In the genomic region with DNA sequence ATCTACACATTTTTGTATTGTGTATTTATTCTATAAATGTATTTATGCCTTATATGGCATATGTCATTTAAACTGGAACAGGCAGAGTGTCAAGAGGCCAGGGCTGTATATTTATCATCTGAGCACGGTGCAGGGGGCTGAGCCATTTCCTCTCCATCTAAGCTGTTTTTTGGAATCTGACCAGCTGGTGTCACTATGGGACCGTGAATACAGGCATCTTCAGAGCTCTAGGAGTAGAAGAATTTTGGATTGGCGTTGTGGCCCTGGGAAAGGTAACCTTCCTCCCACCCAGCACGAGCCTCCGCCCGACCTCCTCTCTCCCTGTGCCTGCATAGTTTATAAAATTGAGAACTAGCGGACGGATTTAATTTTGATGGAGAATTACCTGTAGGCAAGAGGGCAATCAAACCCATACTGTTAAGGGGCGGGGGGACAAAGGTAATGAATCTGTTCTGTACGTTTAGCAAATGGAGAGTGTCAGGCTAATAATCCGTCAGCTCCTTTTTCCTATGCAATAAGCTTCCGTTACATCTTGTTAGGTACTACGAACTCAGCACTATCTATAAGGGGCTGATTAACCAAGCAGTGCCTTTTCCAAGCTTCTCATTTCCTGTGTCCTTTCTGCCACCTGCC, we compare ENCODE assay signal across 8 cellular contexts. TPM values are rescaled to one million over a fixed set of nuclear protein-coding genes. Genes with fewer than 3 reads are reported as not detected.
DNase-seq lines count a peak whose midpoint lies in the region; ATAC-seq and TF ChIP-seq lines count a peak whose summit lies in the region.

No MANE protein-coding gene starts in this region.

- peak; percentile 74 for ATAC-seq in stimulated activated effector memory CD8-positive, alpha-beta T cell treated with anti-CD3 and anti-CD28 coated beads, Interleukin-12 subunit alpha, Interleukin-12 subunit beta, amount 100 ng/mL, for 72 hours

- H3K4me1 Mint-ChIP-seq in T-helper 2 cell treated with Interferon-gamma antibody and Interleukin-4, amounts not matched to agents 5 μg/mL and 100 μg/mL, for 36 hours (ENCODE audit: low read depth) = no peaks in the 10 kb centered on the region
- H3K4me1 Mint-ChIP-seq in stimulated activated effector memory CD8-positive, alpha-beta T cell treated with anti-CD3 and anti-CD28 coated beads, Interleukin-12 subunit alpha, Interleukin-12 subunit beta, amount 100 ng/mL, for 72 hours = no peaks in the 10 kb centered on the region

- TF ChIP-seq CTCF in HFF-Myc (IDR thresholded peaks at IDR 0.05; ENCODE audit: low read depth, low read length, missing control alignments) (peak; percentile 52), liver (IDR thresholded peaks at IDR 0.05; ENCODE audit: low read depth, low read length, missing input control) (peak; percentile 54)

- peaks cover 7% of the 10 kb centered on the region for H3K27me3 Mint-ChIP-seq in T-helper 2 cell treated with Interferon-gamma antibody and Interleukin-4, amounts not matched to agents 5 μg/mL and 100 μg/mL, for 36 hours (ENCODE audit: low read depth)

- H3K4me3 Mint-ChIP-seq in T-helper 2 cell treated with Interferon-gamma antibody and Interleukin-4, amounts not matched to agents 5 μg/mL and 100 μg/mL, for 36 hours = no peak overlapping the region
- no peak overlapping the region for H3K4me3 Mint-ChIP-seq in stimulated activated effector memory CD8-positive, alpha-beta T cell treated with anti-CD3 and anti-CD28 coated beads, Interleukin-12 subunit alpha, Interleukin-12 subunit beta, amount 100 ng/mL, for 72 hours

- H3K9ac ChIP-seq in liver (ENCODE audit: low read depth in 1 of 2, low read length in 2 of 2) = no peak overlapping the region

- peak; percentile 85 to 90 for TF ChIP-seq RAD21 in liver (IDR thresholded peaks at IDR 0.05)

- 27% methylated on average over 13 of the region's 13 CpGs for WGBS in liver

- no peaks in the 10 kb centered on the region for H3K9me3 ChIP-seq in liver (ENCODE audit: control insufficient read depth in 4 of 4, low read length in 3 of 4)

- H3K36me3 Mint-ChIP-seq in T-helper 2 cell treated with Interferon-gamma antibody and Interleukin-4, amounts not matched to agents 5 μg/mL and 100 μg/mL, for 36 hours (ENCODE audit: low read depth) = no peaks in the 10 kb centered on the region
- H3K36me3 Mint-ChIP-seq in stimulated activated effector memory CD8-positive, alpha-beta T cell treated with anti-CD3 and anti-CD28 coated beads, Interleukin-12 subunit alpha, Interleukin-12 subunit beta, amount 100 ng/mL, for 72 hours = no peaks in the 10 kb centered on the region

- peaks cover 0 to 5% (median 0%) of the 10 kb centered on the region in 4 donors for H3K27me3 ChIP-seq in liver (ENCODE audit: control insufficient read depth in 4 of 4, insufficient read depth in 4 of 4, low read length in 3 of 4)

- H3K27ac Mint-ChIP-seq in T-helper 2 cell treated with Interferon-gamma antibody and Interleukin-4, amounts not matched to agents 5 μg/mL and 100 μg/mL, for 36 hours = no peak overlapping the region
- no peak overlapping the region for H3K27ac Mint-ChIP-seq in stimulated activated effector memory CD8-positive, alpha-beta T cell treated with anti-CD3 and anti-CD28 coated beads, Interleukin-12 subunit alpha, Interleukin-12 subunit beta, amount 100 ng/mL, for 72 hours

- H3K9me3 Mint-ChIP-seq in T-helper 2 cell treated with Interferon-gamma antibody and Interleukin-4, amounts not matched to agents 5 μg/mL and 100 μg/mL, for 36 hours = no peaks in the 10 kb centered on the region
- no peaks in the 10 kb centered on the region for H3K9me3 Mint-ChIP-seq in stimulated activated effector memory CD8-positive, alpha-beta T cell treated with anti-CD3 and anti-CD28 coated beads, Interleukin-12 subunit alpha, Interleukin-12 subunit beta, amount 100 ng/mL, for 72 hours

- H3K4me3 ChIP-seq in HFF-Myc (replicated peaks; ENCODE audit: low read depth, low read length) (no peak overlapping the region), liver (ENCODE audit: low read depth in 1 of 3, low read length in 3 of 3) (no peak overlapping the region)

- H3K27ac ChIP-seq in liver (ENCODE audit: low read depth in 1 of 2, low read length in 2 of 2) = no peak overlapping the region

- H3K36me3 ChIP-seq in liver (ENCODE audit: control insufficient read depth in 4 of 4, insufficient read depth in 3 of 4, low read depth in 1 of 4, low read length in 3 of 4) = no peaks in the 10 kb centered on the region

- H3K4me1 ChIP-seq in liver (ENCODE audit: control insufficient read depth in 4 of 4, insufficient read depth in 4 of 4, low read length in 3 of 4) = no peaks in the 10 kb centered on the region

- DNase-seq in DMS79 treated with DMSO at 0.1 percent for 48 hours (lab: John Stamatoyannopoulos, UW) (peak; percentile 15), DMS79 (lab: John Stamatoyannopoulos, UW) (no peak), HFF-Myc (ENCODE audit: extremely low read depth, low read depth) (peak; percentile 41), NCI-H1092 treated with DMSO at 0.1 percent for 48 hours (lab: John Stamatoyannopoulos, UW) (peak; percentile 11), cerebellar cortex (ENCODE audit: low spot score) (peak; percentile 71)
- DNase-seq in T-helper 2 cell treated with Interferon-gamma antibody and Interleukin-4, amounts not matched to agents 5 μg/mL and 100 μg/mL, for 36 hours (ENCODE audit: low spot score) = peak; percentile 7
- peak; percentile 8 to 51 for DNase-seq in stimulated activated effector memory CD8-positive, alpha-beta T cell treated with anti-CD3 and anti-CD28 coated beads, Interleukin-12 subunit alpha, Interleukin-12 subunit beta, amount 100 ng/mL, for 72 hours (ENCODE audit: low spot score in 2 of 2)

TF ChIP-seq in liver, 16 proteins besides CTCF, POLR2A, EP300 and RAD21:
- no peak for TF ChIP-seq ATF3 (IDR thresholded peaks at IDR 0.05)
- no peak for TF ChIP-seq HNF4G (IDR thresholded peaks at IDR 0.05)
- TF ChIP-seq HNF4A (conservative IDR thresholded peaks at IDR 0.05) = no peak
- TF ChIP-seq TAF1 (conservative IDR thresholded peaks at IDR 0.05) = no peak

RNA-seq across cellular contexts. Expression of gene EEF1E1, which starts 29.0 kb away (rescaled TPM):
- 10 to 100 TPM; 16.4 to 20.1 TPM for total RNA-seq in liver
- 10 to 100 TPM; 12.9 to 30.6 TPM for polyA plus RNA-seq in liver
